In the genomic region with DNA sequence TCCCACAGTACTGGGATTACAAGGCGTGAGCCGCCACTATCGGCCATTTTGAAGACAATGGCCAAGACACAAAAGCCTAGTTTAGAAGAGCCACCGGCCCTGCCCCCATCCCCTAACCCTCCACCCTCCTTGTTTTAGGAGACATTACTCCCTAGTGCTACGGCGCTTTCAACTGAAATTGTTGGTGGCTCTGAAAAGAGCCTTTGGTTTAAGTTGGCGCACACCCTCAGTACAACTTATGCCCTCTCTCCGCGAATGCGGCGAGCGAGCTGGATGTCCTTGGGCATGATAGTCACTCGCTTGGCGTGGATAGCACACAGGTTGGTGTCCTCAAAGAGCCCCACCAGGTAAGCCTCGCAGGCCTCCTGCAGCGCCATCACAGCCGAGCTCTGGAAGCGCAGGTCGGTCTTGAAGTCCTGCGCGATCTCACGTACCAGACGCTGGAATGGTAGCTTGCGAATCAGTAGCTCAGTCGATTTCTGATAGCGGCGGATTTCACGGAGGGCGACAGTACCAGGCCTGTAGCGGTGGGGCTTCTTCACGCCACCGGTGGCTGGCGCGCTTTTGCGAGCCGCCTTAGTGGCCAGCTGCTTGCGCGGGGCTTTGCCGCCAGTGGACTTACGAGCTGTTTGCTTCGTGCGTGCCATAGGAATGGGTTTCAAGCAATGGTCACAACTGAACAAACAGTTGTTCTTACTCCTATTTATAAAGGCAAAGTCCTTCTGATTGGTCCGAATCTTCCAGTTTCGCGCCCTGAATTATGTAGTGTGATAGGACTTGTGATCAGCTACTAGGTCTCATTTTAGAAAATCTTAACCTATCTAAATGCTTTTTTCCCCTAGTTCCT, we compare ENCODE assay signal across 8 cellular contexts.
DNase-seq lines count a peak whose midpoint lies in the region; ATAC-seq and TF ChIP-seq lines count a peak whose summit lies in the region.

No MANE protein-coding gene starts in this region.

- peak overlapping the region; percentile 68 for H3K9ac ChIP-seq in rectal smooth muscle tissue (ENCODE audit: low read length)

- WGBS in heart left ventricle, 4 donors, result 0 to 2% (median 1%) methylated on average over 33 to 45 of the region's 45 CpGs

- no peaks in the 10 kb centered on the region for H3K9me3 ChIP-seq in heart left ventricle

- H3K36me3 ChIP-seq in heart left ventricle (no peaks in the 10 kb centered on the region), rectal smooth muscle tissue (ENCODE audit: control insufficient read depth, insufficient read depth, low read length) (no peaks in the 10 kb centered on the region)

- H3K27ac ChIP-seq in heart left ventricle (peak overlapping the region; percentile 9 to 88 (median 54)), rectal smooth muscle tissue (ENCODE audit: low read depth, low read length) (peak overlapping the region; percentile 60)

- peak in 1 of 2 donors; percentile 21 for TF ChIP-seq POLR2A in heart left ventricle (IDR thresholded peaks at IDR 0.05)

- H3K4me1 ChIP-seq in heart left ventricle (peaks cover 0 to 34% (median 0%) of the 10 kb centered on the region in 12 donors), rectal smooth muscle tissue (ENCODE audit: control insufficient read depth, insufficient read depth, low read length) (peaks cover 2% of the 10 kb centered on the region)

- H3K27me3 ChIP-seq in heart left ventricle (peaks cover 16 to 91% (median 30%) of the 10 kb centered on the region in 9 donors), rectal smooth muscle tissue (ENCODE audit: control insufficient read depth, insufficient read depth, low read length) (peaks cover 5% of the 10 kb centered on the region)

- peak overlapping the region; percentile 8 to 62 (median 50) for H3K4me3 ChIP-seq in heart left ventricle
- H3K4me3 ChIP-seq in rectal smooth muscle tissue (ENCODE audit: low read length), result peak overlapping the region; percentile 64

- peak in 4 of 12 donors; percentile 6 to 25 (median 22) for TF ChIP-seq CTCF in heart left ventricle (IDR thresholded peaks at IDR 0.05)

- ATAC-seq in GM21529 (IDR thresholded peaks at IDR 0.05; ENCODE audit: unreplicated experiment), result peak; percentile 39
- peak; percentile 40 to 79 (median 73) for ATAC-seq in heart left ventricle

- intact Hi-C loops in heart left ventricle (cut with DNase I), result no loop called here

- peak; percentile 89 for DNase-seq in DMS153 treated with DMSO at 0.1 percent for 48 hours (lab: John Stamatoyannopoulos, UW; ENCODE audit: unreplicated experiment)
- DNase-seq in LoVo (ENCODE audit: low spot score), result peak; percentile 68
- peak; percentile 67 for DNase-seq in SK-N-DZ (ENCODE audit: low spot score)
- peak; percentile 70 for DNase-seq in activated naive CD4-positive, alpha-beta T cell treated with anti-CD3 and anti-CD28 coated beads, Interleukin-2, amount 50 U/mL, for 16 hours
- peak in 3 of 5 donors; percentile 41 to 75 (median 43) for DNase-seq in heart left ventricle
- DNase-seq in mesenteric fat pad (ENCODE audit: low spot score), result no peak
